ENCODE assay signal across 1 cellular context in genomic region chr1:84944767-84945486, GRCh38.
TF ChIP-seq lines count a peak whose summit lies in the region.

No MANE protein-coding gene starts in this region.

TF ChIP-seq in K562, 482 proteins besides CTCF, POLR2A, EP300 and RAD21 (continued from another document):
- TF ChIP-seq MYC (IDR thresholded peaks at IDR 0.05; ENCODE audit: low read depth, low read length) (no peak), MYC (CRISPR knock-in tag; IDR thresholded peaks at IDR 0.05; ENCODE audit: borderline replicate concordance, low read depth) (no peak), FOXJ2 (tag; IDR thresholded peaks at IDR 0.05) (no peak), SMAD4 (CRISPR knock-in tag; conservative IDR thresholded peaks at IDR 0.05) (no peak), ELF1 (tag; IDR thresholded peaks at IDR 0.05) (0 out of 2 replicates have a peak, but pooled peaks have one; percentile 39), WHSC1 (IDR thresholded peaks at IDR 0.05; ENCODE audit: low read length) (no peak), POLR2H (tag; IDR thresholded peaks at IDR 0.05; ENCODE audit: low read depth) (no peak), CHAMP1 (IDR thresholded peaks at IDR 0.05) (0 out of 2 replicates have a peak, but pooled peaks have one; percentile 26), SIN3B (IDR thresholded peaks at IDR 0.05; ENCODE audit: low read depth) (no peak), ESRRA (IDR thresholded peaks at IDR 0.05; ENCODE audit: borderline replicate concordance, low read depth) (no peak), ZBTB2 (IDR thresholded peaks at IDR 0.05) (no peak), HNRNPLL (IDR thresholded peaks at IDR 0.05; ENCODE audit: low read depth, low read length, poor library complexity, severe bottlenecking) (no peak), E2F8 (IDR thresholded peaks at IDR 0.05; ENCODE audit: low read depth, partially characterized antibody) (peak; percentile 41), SMARCC2 (IDR thresholded peaks at IDR 0.05; ENCODE audit: low read depth) (no peak), SP1 (CRISPR knock-in tag; IDR thresholded peaks at IDR 0.05) (peak; percentile 50), CREB3L1 (IDR thresholded peaks at IDR 0.05; ENCODE audit: borderline replicate concordance, low read depth) (peak; percentile 25; the same call in 1 of the 2 replicates), ZEB2 (IDR thresholded peaks at IDR 0.05) (0 out of 2 replicates have a peak, but pooled peaks have one; percentile 29), FOSL1 (tag; conservative IDR thresholded peaks at IDR 0.05) (no peak), UBTF (IDR thresholded peaks at IDR 0.05; ENCODE audit: borderline replicate concordance in 1 of 2, low read depth in 2 of 2, low read length in 2 of 2) (no peak)
TF ChIP-seq in K562: peak in this region for 29.
